Comparison of ENCODE assay signal across 13 cellular contexts in genomic region chr16:66899310-66899944, GRCh38. TPM values are rescaled to one million over a fixed set of nuclear protein-coding genes. Genes with fewer than 3 reads are reported as not detected.
A peak's percentile ranks its signal among the peaks of the same experiment; 100 is the strongest.
DNase-seq lines count a peak whose midpoint lies in the region; ATAC-seq and TF ChIP-seq lines count a peak whose summit lies in the region.
"Had no signal": no experiment of that assay in that cellular context is flagged by ENCODE, and none has a peak within 500 bp of the region (broad histone marks: within the 10 kb centered on the region; RNA-seq: fewer than 3 reads in every experiment).

No MANE protein-coding gene starts in this region.

- H3K4me3 ChIP-seq in Peyer's patch (no peak overlapping the region), fibroblast of pulmonary artery (replicated peaks; ENCODE audit: low read depth, low read length) (no peak overlapping the region), osteoblast (ENCODE audit: insufficient read depth, low read length) (no peak overlapping the region)

- H3K27ac ChIP-seq in Peyer's patch (peak overlapping the region; percentile 67 to 85 (median 78)), osteoblast (ENCODE audit: low read depth, low read length) (peak overlapping the region; percentile 32)

- H3K9me3 ChIP-seq in Peyer's patch = no peaks in the 10 kb centered on the region
- H3K9me3 ChIP-seq in osteoblast (ENCODE audit: low read depth, low read length) = no peaks in the 10 kb centered on the region

- H4K20me1 ChIP-seq in osteoblast (ENCODE audit: insufficient read depth, low read length) = no peaks in the 10 kb centered on the region

- H3K4me2 ChIP-seq in osteoblast (ENCODE audit: insufficient read depth, low read length) = peak overlapping the region; percentile 40

- ATAC-seq in GM18867 (IDR thresholded peaks at IDR 0.05; ENCODE audit: unreplicated experiment) = no peak

- H3K36me3 ChIP-seq in Peyer's patch (no peaks in the 10 kb centered on the region), osteoblast (ENCODE audit: insufficient read depth, low read length) (no peaks in the 10 kb centered on the region)

- DNase-seq in AG09319 (ENCODE audit: extremely low read depth, low read depth) (peak; percentile 62), Peyer's patch (peak in 1 of 3 donors; percentile 48), fibroblast of pulmonary artery (ENCODE audit: low read depth) (peak; percentile 64), osteoblast (ENCODE audit: insufficient read length, low spot score, missing footprints) (peak; percentile 61), activated gamma-delta T cell treated with Interleukin-2 at 50 U/mL for 16 hours (no peak), NCI-H1417 (lab: John Stamatoyannopoulos, UW) (no peak), NCI-H1694 treated with DMSO at 0.1 percent for 48 hours (lab: John Stamatoyannopoulos, UW) (no peak)
- DNase-seq: CD4-positive, CD25-positive, alpha-beta regulatory T cell; KBM-7; SIG-M5; stimulated activated naive CD4-positive, alpha-beta T cell had no signal

- no peak for TF ChIP-seq POLR2A in Peyer's patch (IDR thresholded peaks at IDR 0.05)

- H3K79me2 ChIP-seq in osteoblast (ENCODE audit: insufficient read depth, low read length) = no peaks in the 10 kb centered on the region

- TF ChIP-seq CTCF in AG09319 (IDR thresholded peaks at IDR 0.05; ENCODE audit: low read depth, low read length) = no peak
- TF ChIP-seq CTCF in Peyer's patch (IDR thresholded peaks at IDR 0.05) = no peak
- no peak for TF ChIP-seq CTCF in fibroblast of pulmonary artery (IDR thresholded peaks at IDR 0.05; ENCODE audit: low read length, missing control alignments)
- no peak for TF ChIP-seq CTCF in osteoblast (IDR thresholded peaks at IDR 0.05; ENCODE audit: extremely low read depth, low read depth, low read length)

- H2AFZ ChIP-seq in osteoblast (ENCODE audit: low read length) = peak overlapping the region; percentile 38

- H3K27me3 ChIP-seq in Peyer's patch (no peaks in the 10 kb centered on the region), osteoblast (ENCODE audit: insufficient read depth, low read length) (no peaks in the 10 kb centered on the region)

- peaks cover 3 to 49% (median 11%) of the 10 kb centered on the region in 4 donors for H3K4me1 ChIP-seq in Peyer's patch
- peaks cover 35% of the 10 kb centered on the region for H3K4me1 ChIP-seq in osteoblast (ENCODE audit: insufficient read depth, low read length)

RNA-seq across cellular contexts. Expression of gene PDP2, which starts 19.1 kb away (rescaled TPM):
- 10 to 100 TPM; 12.1 to 27.9 (median 15.3) TPM for total RNA-seq in Peyer's patch
- 11.5 and 13.8 TPM in 2 replicates for total RNA-seq in osteoblast

RNA-seq across cellular contexts. Expression of gene CDH16, which starts 19.3 kb away (rescaled TPM):
- 10 to 100 TPM in 3 of 4 donors, not detected in 1; 11.3 to 19.5 (median 15.4) TPM for total RNA-seq in Peyer's patch
- not detected in 2 replicates for total RNA-seq in osteoblast
- total RNA-seq: CD4-positive, CD25-positive, alpha-beta regulatory T cell; endothelial cell of umbilical vein had no signal

RNA-seq across cellular contexts. Expression of gene RRAD, which starts 25.9 kb away (rescaled TPM):
- 1 to 10 TPM in 3 of 4 donors, under 1 TPM in 1; 0.53 to 4.1 (median 2.8) TPM for total RNA-seq in Peyer's patch
- 3.2 and 4.3 TPM in 2 replicates for total RNA-seq in osteoblast

RNA-seq across cellular contexts. Expression of gene CIAO2B, which starts 34.8 kb away (rescaled TPM):
- total RNA-seq in Peyer's patch (10 to 100 TPM; 28.1 to 72.7 (median 55.2) TPM), osteoblast (90.8 and 97.4 TPM in 2 replicates)

RNA-seq across cellular contexts. Expression of gene CES2, which starts 35.9 kb away (rescaled TPM):
- total RNA-seq in Peyer's patch (1,000 to 10,000 TPM in 3 of 4 donors, 100 to 1,000 TPM in 1; 113 to 4,512 (median 3,000) TPM), osteoblast (38.6 and 42.3 TPM in 2 replicates)

Comparison
In these comparisons a context has a peak if more than half of its experiments do, and no peak if none do; other contexts are left out.
1. DNase-seq: peak in AG09319 (single experiment), fibroblast of pulmonary artery (single experiment) and osteoblast (single experiment); none in activated gamma-delta T cell treated with Interleukin-2 at 50 U/mL for 16 hours (single experiment), NCI-H1417 (0 of 3) and NCI-H1694 treated with DMSO at 0.1 percent for 48 hours (single experiment).